In the genomic region with DNA sequence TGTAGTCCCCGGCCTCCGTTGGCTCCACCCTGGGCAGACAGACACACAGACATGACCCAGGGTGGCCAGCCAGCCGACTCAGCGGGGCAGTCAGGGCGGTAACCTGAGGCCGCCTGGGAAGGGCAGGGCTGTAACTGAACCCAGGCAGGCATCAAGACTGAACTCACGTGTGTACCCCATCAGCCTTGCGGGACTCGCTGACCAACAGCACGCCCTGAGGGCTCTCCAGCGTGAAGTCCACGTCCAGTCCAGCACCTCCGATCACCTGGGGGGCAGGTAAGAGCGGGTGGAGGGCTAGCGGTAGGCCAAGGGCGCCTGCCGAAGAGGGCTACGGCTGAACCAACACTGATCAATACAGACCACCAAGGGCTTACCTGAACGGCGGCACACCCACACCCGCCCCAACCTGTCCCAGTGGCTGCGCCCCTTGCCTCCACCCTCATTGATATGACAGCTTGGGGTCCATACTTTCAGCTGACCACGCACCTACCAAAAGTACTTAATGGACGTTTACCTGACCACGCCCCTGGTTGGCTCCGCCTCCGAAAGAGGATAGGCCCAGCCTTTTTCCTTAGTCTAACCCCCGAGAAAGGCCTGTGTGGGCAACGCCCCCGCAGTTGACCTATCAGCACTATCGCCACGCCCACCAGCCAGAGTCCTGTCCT, we compare ENCODE assay signal across 8 cellular contexts. TPM values are rescaled to one million over a fixed set of nuclear protein-coding genes. Genes with fewer than 3 reads are reported as not detected.
DNase-seq lines count a peak whose midpoint lies in the region; ATAC-seq and TF ChIP-seq lines count a peak whose summit lies in the region.

No MANE protein-coding gene starts in this region.

- peaks cover 14% of the 10 kb centered on the region for H3K4me1 Mint-ChIP-seq in activated naive CD8-positive, alpha-beta T cell treated with anti-CD3 and anti-CD28 coated beads for 36 hours

- TF ChIP-seq CTCF in cardiac muscle cell (IDR thresholded peaks at IDR 0.05; ENCODE audit: low read depth, low read length) = no peak
- no peak for TF ChIP-seq CTCF in spleen (IDR thresholded peaks at IDR 0.05 in 8 of 11, conservative IDR thresholded peaks at IDR 0.05 in 3 of 11)

- peaks cover 22% of the 10 kb centered on the region for H3K36me3 Mint-ChIP-seq in activated naive CD8-positive, alpha-beta T cell treated with anti-CD3 and anti-CD28 coated beads for 36 hours

- H3K4me3 Mint-ChIP-seq in activated naive CD8-positive, alpha-beta T cell treated with anti-CD3 and anti-CD28 coated beads for 36 hours = peak overlapping the region; percentile 95

- ATAC-seq in Right ventricle myocardium inferior (no peak), GM21825 (IDR thresholded peaks at IDR 0.05; ENCODE audit: unreplicated experiment) (no peak)

- intact Hi-C loops in Right ventricle myocardium inferior (cut with DNase I) (no loop called here), spleen (cut with DNase I; ENCODE audit: low total_unique reads) (no loop called here)

- H3K4me3 ChIP-seq in cardiac muscle cell (peak overlapping the region; percentile 17), iPS-11a (ENCODE audit: low read depth, low read length) (peak overlapping the region; percentile 41), spleen (peak overlapping the region in 7 of 8 donors; percentile 63 to 92 (median 72))

- peaks cover 11% of the 10 kb centered on the region for H3K9me3 Mint-ChIP-seq in activated naive CD8-positive, alpha-beta T cell treated with anti-CD3 and anti-CD28 coated beads for 36 hours

- H3K27me3 ChIP-seq in cardiac muscle cell = no peaks in the 10 kb centered on the region
- H3K27me3 ChIP-seq in spleen (replicated peaks in 1 of 7) = no peaks in the 10 kb centered on the region

- H3K27me3 Mint-ChIP-seq in activated naive CD8-positive, alpha-beta T cell treated with anti-CD3 and anti-CD28 coated beads for 36 hours = no peaks in the 10 kb centered on the region

- peaks cover 14% of the 10 kb centered on the region for H3K4me1 ChIP-seq in cardiac muscle cell (ENCODE audit: low read depth)
- H3K4me1 ChIP-seq in spleen = peaks cover 6 to 18% (median 14%) of the 10 kb centered on the region in 6 donors

- DNase-seq in cardiac muscle cell (ENCODE audit: low read depth in 1 of 2, low spot score in 1 of 2) = no peak
- DNase-seq in Right ventricle myocardium inferior (ENCODE audit: missing footprints) = no peak
- no peak for DNase-seq in activated naive CD8-positive, alpha-beta T cell treated with anti-CD3 and anti-CD28 coated beads for 36 hours
- peak; percentile 87 for DNase-seq in spleen
- no peak for DNase-seq in mucosa of gallbladder (ENCODE audit: low spot score)
- DNase-seq in stimulated activated CD4-positive, alpha-beta T cell treated with anti-CD3 and anti-CD28 coated beads, Interleukin-4, amount 100 ng/mL, for 1 hour = no peak

- WGBS in spleen, 5 donors = 53 to 71% (median 63%) methylated on average over 19 to 32 of the region's 32 CpGs

- TF ChIP-seq POLR2A in spleen (IDR thresholded peaks at IDR 0.05) = no peak

- no peaks in the 10 kb centered on the region for H3K9me3 ChIP-seq in cardiac muscle cell (ENCODE audit: low read depth)
- H3K9me3 ChIP-seq in spleen = peaks cover 0 to 12% (median 2%) of the 10 kb centered on the region in 8 donors

- peak overlapping the region; percentile 99 for H3K27ac Mint-ChIP-seq in activated naive CD8-positive, alpha-beta T cell treated with anti-CD3 and anti-CD28 coated beads for 36 hours

- H3K36me3 ChIP-seq in cardiac muscle cell = peaks cover 17% of the 10 kb centered on the region
- H3K36me3 ChIP-seq in spleen = peaks cover 0 to 51% (median 38%) of the 10 kb centered on the region in 6 donors

- H3K27ac ChIP-seq in cardiac muscle cell (peak overlapping the region; percentile 79), spleen (peak overlapping the region; percentile 97 to 100 (median 98))

RNA-seq across cellular contexts. Expression of a gene that starts 0.8 kb away (rescaled TPM):
- total RNA-seq in cardiac muscle cell = 77.5 and 83.1 TPM in 2 replicates
- polyA plus RNA-seq in cardiac muscle cell = 131 and 137 TPM in 2 replicates
- 30.3 TPM for total RNA-seq in Right ventricle myocardium inferior
- 10 to 100 TPM; 14.3 to 14.8 TPM for total RNA-seq in activated naive CD8-positive, alpha-beta T cell treated with anti-CD3 and anti-CD28 coated beads for 36 hours
- total RNA-seq in spleen = 10 to 100 TPM; 15.2 to 30.5 (median 18.7) TPM
- polyA plus RNA-seq in spleen = 10 to 100 TPM; 13.1 to 21.7 (median 19.8) TPM
- total RNA-seq in mucosa of gallbladder = 30.2 TPM

RNA-seq across cellular contexts. Expression of a gene that starts 13.0 kb away (rescaled TPM):
- total RNA-seq in cardiac muscle cell (0.33 TPM in 1 of 2 replicates, not detected in the other), Right ventricle myocardium inferior (1.5 TPM), spleen (10 to 100 TPM; 11.7 to 48.1 (median 20.3) TPM), mucosa of gallbladder (0.78 TPM)
- polyA plus RNA-seq in cardiac muscle cell (0.64 and 1.1 TPM in 2 replicates), spleen (10 to 100 TPM; 10.2 to 15.9 (median 12.1) TPM)
- total RNA-seq in activated naive CD8-positive, alpha-beta T cell treated with anti-CD3 and anti-CD28 coated beads for 36 hours = 1 to 10 TPM; 1.8 to 2.0 TPM

RNA-seq across cellular contexts. Expression of a gene that starts 36.1 kb away (rescaled TPM):
- total RNA-seq in cardiac muscle cell (90.7 and 92.6 TPM in 2 replicates), Right ventricle myocardium inferior (39.5 TPM), spleen (10 to 100 TPM; 18.2 to 32.0 (median 29.4) TPM), mucosa of gallbladder (33.5 TPM)
- polyA plus RNA-seq in cardiac muscle cell (46.8 and 81.2 TPM in 2 replicates), spleen (10 to 100 TPM; 13.6 to 25.7 (median 13.7) TPM)
- 10 to 100 TPM; 85.0 to 86.8 TPM for total RNA-seq in activated naive CD8-positive, alpha-beta T cell treated with anti-CD3 and anti-CD28 coated beads for 36 hours

Comparison
In these comparisons a context has a peak if more than half of its experiments do, and no peak if none do; other contexts are left out.
1. H3K4me3 ChIP-seq: peak in every context shown above with its lines; median percentile 72 in spleen; 41 in iPS-11a; 17 in cardiac muscle cell.